In the genomic region with DNA sequence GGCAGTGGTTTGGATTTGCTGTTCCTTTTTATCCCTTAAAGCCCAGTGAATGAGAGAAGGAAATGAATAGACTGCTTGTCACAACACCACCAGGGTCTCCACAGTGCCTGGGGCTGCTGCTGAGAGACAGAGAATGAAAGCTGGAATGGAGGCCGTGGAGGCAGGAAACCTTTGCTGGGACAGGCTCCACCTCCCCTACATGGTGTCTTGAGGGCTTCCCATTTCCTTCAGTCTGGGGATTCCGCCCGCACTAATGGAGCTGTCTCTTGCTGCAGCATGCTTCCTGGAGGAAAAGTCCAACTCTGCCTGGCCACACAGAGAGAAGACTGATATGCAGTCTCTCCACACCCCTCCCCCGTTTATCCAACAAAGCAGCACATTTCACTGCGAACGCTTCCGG, we compare ENCODE assay signal across 19 cellular contexts. TPM values are rescaled to one million over a fixed set of nuclear protein-coding genes. Genes with fewer than 3 reads are reported as not detected.
"Had no signal": no experiment of that assay in that cellular context is flagged by ENCODE, and none has a peak within 500 bp of the region (broad histone marks: within the 10 kb centered on the region; RNA-seq: fewer than 3 reads in every experiment).

No MANE protein-coding gene starts in this region.

- H3K4me3 Mint-ChIP-seq: activated CD4-positive, alpha-beta memory T cell treated with anti-CD3 and anti-CD28 coated beads, Interleukin-2, amount 10 ng/mL, durations not matched to agents 7 days and 5 days; activated T-cell treated with anti-CD3 and anti-CD28 coated beads, Interleukin-2, amount 50 U/mL, for 24 hours; naive thymus-derived CD4-positive, alpha-beta T cell; stimulated activated naive CD8-positive, alpha-beta T cell treated with anti-CD3 and anti-CD28 coated beads, Interleukin-15, Interleukin-2, amounts not matched to agents 100 ng/mL and 50 ng/mL, for 24 hours; T-helper 17 cell had no signal

- H3K27ac Mint-ChIP-seq: activated CD4-positive, alpha-beta memory T cell treated with anti-CD3 and anti-CD28 coated beads, Interleukin-2, amount 10 ng/mL, durations not matched to agents 7 days and 5 days; activated T-cell treated with anti-CD3 and anti-CD28 coated beads, Interleukin-2, amount 50 U/mL, for 24 hours; naive thymus-derived CD4-positive, alpha-beta T cell; stimulated activated naive CD8-positive, alpha-beta T cell treated with anti-CD3 and anti-CD28 coated beads, Interleukin-15, Interleukin-2, amounts not matched to agents 100 ng/mL and 50 ng/mL, for 24 hours; T-helper 17 cell had no signal

- H3K27me3 ChIP-seq: body of pancreas, gastroesophageal sphincter, suprapubic skin had no signal

- H3K4me3 ChIP-seq: body of pancreas, coronary artery, gastroesophageal sphincter, left ventricle myocardium inferior, mucosa of descending colon, psoas muscle, suprapubic skin had no signal

- H3K4me1 ChIP-seq: body of pancreas, psoas muscle, suprapubic skin had no signal

- DNase-seq: activated CD4-positive, alpha-beta memory T cell treated with anti-CD3 and anti-CD28 coated beads, Interleukin-2, amount 10 ng/mL, durations not matched to agents 7 days and 5 days; activated CD4-positive, alpha-beta T cell treated with anti-CD3 and anti-CD28 coated beads for 4 hours; activated effector memory CD4-positive, alpha-beta T cell treated with Interleukin-2 at 50 U/mL for 16 hours; activated naive CD4-positive, alpha-beta T cell treated with anti-CD3 and anti-CD28 coated beads, Interleukin-2, amount 50 U/mL, for 16 hours; activated T-cell treated with anti-CD3 and anti-CD28 coated beads, Interleukin-2, amount 50 U/mL, for 24 hours; central memory CD4-positive, alpha-beta T cell; effector memory CD4-positive, alpha-beta T cell; kidney; left ventricle myocardium inferior; mucosa of descending colon; naive thymus-derived CD4-positive, alpha-beta T cell; psoas muscle; T-helper 17 cell; trophoblast cell had no signal

- H3K36me3 ChIP-seq: gastroesophageal sphincter, left ventricle myocardium inferior, suprapubic skin had no signal

- H3K9me3 ChIP-seq: suprapubic skin had no signal

- H3K27me3 Mint-ChIP-seq: activated CD4-positive, alpha-beta memory T cell treated with anti-CD3 and anti-CD28 coated beads, Interleukin-2, amount 10 ng/mL, durations not matched to agents 7 days and 5 days; activated T-cell treated with anti-CD3 and anti-CD28 coated beads, Interleukin-2, amount 50 U/mL, for 24 hours; naive thymus-derived CD4-positive, alpha-beta T cell; stimulated activated naive CD8-positive, alpha-beta T cell treated with anti-CD3 and anti-CD28 coated beads, Interleukin-15, Interleukin-2, amounts not matched to agents 100 ng/mL and 50 ng/mL, for 24 hours; T-helper 17 cell had no signal

- H3K27ac ChIP-seq: body of pancreas, coronary artery, gastroesophageal sphincter, left ventricle myocardium inferior, psoas muscle, suprapubic skin had no signal

RNA-seq across cellular contexts. Expression of a gene that starts 54.5 kb away (rescaled TPM):
- total RNA-seq: activated CD4-positive, alpha-beta memory T cell treated with anti-CD3 and anti-CD28 coated beads, Interleukin-2, amount 10 ng/mL, durations not matched to agents 7 days and 5 days had no signal
